14 cellular contexts compared by ENCODE assay signal in genomic region chr2:179825494-179825893, GRCh38. TPM values are rescaled to one million over a fixed set of nuclear protein-coding genes. Genes with fewer than 3 reads are reported as not detected.
DNase-seq lines count a peak whose midpoint lies in the region; ATAC-seq and TF ChIP-seq lines count a peak whose summit lies in the region.
"Had no signal": no experiment of that assay in that cellular context is flagged by ENCODE, and none has a peak within 500 bp of the region (broad histone marks: within the 10 kb centered on the region; RNA-seq: fewer than 3 reads in every experiment).

No MANE protein-coding gene starts in this region.

- no peak for DNase-seq in PC-9
- DNase-seq in hepatocyte (ENCODE audit: low spot score) = peak; percentile 10
- DNase-seq in ovary = no peak
- no peak for DNase-seq in stimulated activated CD4-positive, alpha-beta T cell treated with anti-CD3 and anti-CD28 coated beads, Interleukin-2, amount 100 ng/mL, for 48 hours
- no peak for DNase-seq in PC-3
- DNase-seq in iPS-NIHi11 (ENCODE audit: low spot score) = no peak
- DNase-seq: activated CD8-positive, alpha-beta memory T cell treated with anti-CD3 and anti-CD28 coated beads, Interleukin-2, amount 50 U/mL, for 48 hours; glutamatergic neuron; Karpas-422; NK-92 treated with Interleukin-12 subunit alpha and Interleukin-12 subunit beta, amount 100 ng/mL, for 24 hours; posterior cingulate gyrus had no signal

- H3K4me2 ChIP-seq in PC-9 (no peak overlapping the region), hepatocyte (no peak overlapping the region), PC-3 (ENCODE audit: low read length) (no peak overlapping the region)

- H4K20me1 ChIP-seq in PC-9 (ENCODE audit: insufficient read depth) (no peaks in the 10 kb centered on the region), hepatocyte (ENCODE audit: insufficient read depth, poor library complexity, severe bottlenecking) (no peaks in the 10 kb centered on the region), PC-3 (ENCODE audit: low read length) (no peaks in the 10 kb centered on the region)

- CTCF ChIA-PET in PC-9 (lab: Charles Lee) = no interaction called here
- CTCF ChIA-PET in PC-3 (lab: Charles Lee) = no interaction called here

- ATAC-seq in GM18861 (IDR thresholded peaks at IDR 0.05; ENCODE audit: unreplicated experiment) (peak; percentile 61), HG03342 (IDR thresholded peaks at IDR 0.05; ENCODE audit: unreplicated experiment) (peak; percentile 70), PC-3 (no peak)
- ATAC-seq: SK-N-SH treated with all-trans-retinoic acid at 6 μM for 48 hours had no signal

- no peaks in the 10 kb centered on the region for H3K27me3 ChIP-seq in PC-9 (ENCODE audit: insufficient read depth, low read depth)
- H3K27me3 ChIP-seq in hepatocyte = no peaks in the 10 kb centered on the region
- no peaks in the 10 kb centered on the region for H3K27me3 ChIP-seq in ovary
- H3K27me3 ChIP-seq in PC-3 (ENCODE audit: low read length) = no peaks in the 10 kb centered on the region

- 83% methylated on average over 3 of the region's 3 CpGs for WGBS in hepatocyte (ENCODE audit: low lambda C conversion rate, missing lambda C conversion rate)
- WGBS in ovary, 3 donors = 84 to 89% (median 86%) methylated on average over 3 of the region's 3 CpGs

- H3K79me2 ChIP-seq in PC-9 (ENCODE audit: low read depth) = no peaks in the 10 kb centered on the region
- H3K79me2 ChIP-seq in hepatocyte = no peaks in the 10 kb centered on the region
- no peaks in the 10 kb centered on the region for H3K79me2 ChIP-seq in PC-3 (ENCODE audit: low read length)

- H3K9me3 ChIP-seq in PC-9 (ENCODE audit: insufficient read depth, low read depth) (no peaks in the 10 kb centered on the region), hepatocyte (ENCODE audit: low read depth) (no peaks in the 10 kb centered on the region), ovary (no peaks in the 10 kb centered on the region), PC-3 (ENCODE audit: low read length) (no peaks in the 10 kb centered on the region)

- peak overlapping the region; percentile 45; the same call in 1 of the 2 replicates for H2AFZ ChIP-seq in PC-9
- H2AFZ ChIP-seq in hepatocyte = no peak overlapping the region
- H2AFZ ChIP-seq in PC-3 (ENCODE audit: low read length) = no peak overlapping the region

- no peak for TF ChIP-seq POLR2A in ovary (IDR thresholded peaks at IDR 0.05)

- H3K4me1 ChIP-seq in PC-9 (replicated peaks; ENCODE audit: insufficient read depth) = no peaks in the 10 kb centered on the region
- no peaks in the 10 kb centered on the region for H3K4me1 ChIP-seq in hepatocyte (ENCODE audit: insufficient read depth)
- H3K4me1 ChIP-seq in ovary (ENCODE audit: insufficient read depth) = no peaks in the 10 kb centered on the region
- no peaks in the 10 kb centered on the region for H3K4me1 ChIP-seq in PC-3 (ENCODE audit: insufficient read depth, low read length)

- POLR2A ChIA-PET in PC-9 (lab: Charles Lee; ENCODE audit: unreplicated experiment) (no interaction called here), PC-3 (lab: Charles Lee; ENCODE audit: unreplicated experiment) (no interaction called here)

- no peak overlapping the region for H3K27ac ChIP-seq in PC-9
- no peak overlapping the region for H3K27ac ChIP-seq in hepatocyte
- H3K27ac ChIP-seq in ovary = no peak overlapping the region
- no peak overlapping the region for H3K27ac ChIP-seq in PC-3 (ENCODE audit: low read length)

- H3K36me3 ChIP-seq in PC-9 (ENCODE audit: low read depth) (no peaks in the 10 kb centered on the region), hepatocyte (replicated peaks; ENCODE audit: insufficient read depth, low read depth) (no peaks in the 10 kb centered on the region), ovary (no peaks in the 10 kb centered on the region), PC-3 (ENCODE audit: low read depth, low read length) (no peaks in the 10 kb centered on the region)

- intact Hi-C loops in PC-9 (cut with micrococcal nuclease; ENCODE audit: unreplicated experiment) (no loop called here), ovary (cut with DNase I) (no loop called here), PC-3 (cut with micrococcal nuclease) (no loop called here)

- H3K4me3 ChIP-seq in PC-9 (no peak overlapping the region), hepatocyte (no peak overlapping the region), ovary (no peak overlapping the region), PC-3 (ENCODE audit: low read length) (no peak overlapping the region)

- TF ChIP-seq EP300 in ovary (IDR thresholded peaks at IDR 0.05) = no peak

- no peak overlapping the region for H3K9ac ChIP-seq in PC-3 (ENCODE audit: low read length)

- H3F3A ChIP-seq in PC-9 (ENCODE audit: insufficient read depth, low read depth) (no peaks in the 10 kb centered on the region), PC-3 (ENCODE audit: low read length, unreplicated experiment) (no peaks in the 10 kb centered on the region)

- BruUV-seq in PC-9 (replicated peaks; lab: Mats Ljungman, UMichigan) (no TSS peak), PC-3 (replicated peaks; lab: Mats Ljungman, UMichigan) (no TSS peak)

- TF ChIP-seq CTCF in PC-9 (conservative IDR thresholded peaks at IDR 0.05) (no peak), hepatocyte (IDR thresholded peaks at IDR 0.05; ENCODE audit: poor library complexity) (no peak), ovary (IDR thresholded peaks at IDR 0.05) (no peak), PC-3 (conservative IDR thresholded peaks at IDR 0.05; ENCODE audit: low read depth, low read length) (no peak)

- H3K9me2 ChIP-seq in PC-9 (ENCODE audit: insufficient read depth) (peaks cover 7% of the 10 kb centered on the region; the same call in 1 of the 2 replicates), hepatocyte (replicated peaks; ENCODE audit: insufficient read depth) (no peaks in the 10 kb centered on the region), PC-3 (replicated peaks; ENCODE audit: low read length) (no peaks in the 10 kb centered on the region)

RNA-seq across cellular contexts. Expression of gene ZNF385B, which starts 35.9 kb away (rescaled TPM):
- total RNA-seq in PC-9 (2021) (2.8 and 4.1 TPM in 2 replicates), hepatocyte (1.5 and 2.4 TPM in 2 replicates), ovary (10 to 100 TPM in 1 of 7 donors, 1 to 10 TPM in 6; 5.4 to 20.0 (median 9.1) TPM), PC-3 (2014; rRNA removed) (0.81 and 2.4 TPM in 2 replicates)
- polyA plus RNA-seq in hepatocyte (1.5 and 1.8 TPM in 2 replicates), ovary (10 to 100 TPM in 1 of 2 donors, 1 to 10 TPM in 1; 4.8 to 20.9 TPM)
